In genomic region chr1:65179148-65179547, GRCh38 we compare ENCODE assay signal across 10 cellular contexts.
"Had no signal": no experiment of that assay in that cellular context is flagged by ENCODE, and none has a peak within 500 bp of the region (broad histone marks: within the 10 kb centered on the region; RNA-seq: fewer than 3 reads in every experiment).

No MANE protein-coding gene starts in this region.

- ATAC-seq: activated CD4-positive, alpha-beta T cell treated with anti-CD3 and anti-CD28 coated beads for 36 hours; activated T-cell treated with anti-CD3 and anti-CD28 coated beads, Interleukin-2, amount 50 U/mL, for 72 hours; left colon; sciatic nerve had no signal

- H3K9me3 ChIP-seq: prostate gland had no signal

- DNase-seq: activated CD4-positive, alpha-beta memory T cell treated with anti-CD3 and anti-CD28 coated beads, Interleukin-2, amount 10 ng/mL, durations not matched to agents 7 days and 5 days; activated CD4-positive, alpha-beta T cell treated with anti-CD3 and anti-CD28 coated beads for 36 hours; activated gamma-delta T cell treated with Interleukin-2 at 50 U/mL for 16 hours; activated naive CD8-positive, alpha-beta T cell treated with anti-CD3 and anti-CD28 coated beads for 36 hours; activated T-cell treated with anti-CD3 and anti-CD28 coated beads, Interleukin-2, amount 50 U/mL, for 72 hours; erythroblast; left colon; stimulated activated naive CD4-positive, alpha-beta T cell treated with Interleukin-2 at 50 U/mL for 16 hours had no signal

- H3K4me3 ChIP-seq: prostate gland had no signal

- H3K27ac ChIP-seq: prostate gland had no signal

- H3K36me3 ChIP-seq: prostate gland had no signal
